8 cellular contexts compared by ENCODE assay signal in genomic region chr15:89002281-89002761, GRCh38.
DNase-seq lines count a peak whose midpoint lies in the region; ATAC-seq and TF ChIP-seq lines count a peak whose summit lies in the region.

No MANE protein-coding gene starts in this region.

- H3K4me3 Mint-ChIP-seq in effector memory CD8-positive, alpha-beta T cell = no peak overlapping the region
- H3K4me3 Mint-ChIP-seq in Calu3 (ENCODE audit: low read depth, unreplicated experiment) = no peak overlapping the region

- TF ChIP-seq CTCF in fibroblast of villous mesenchyme (IDR thresholded peaks at IDR 0.05; ENCODE audit: insufficient read depth, low read depth, low read length) (no peak), Calu3 (IDR thresholded peaks at IDR 0.05; ENCODE audit: unreplicated experiment) (no peak)

- BruUV-seq in Calu3 (replicated peaks; lab: Mats Ljungman, UMichigan) = no TSS peak

- peak; percentile 86 for ATAC-seq in GM21423 (IDR thresholded peaks at IDR 0.05; ENCODE audit: unreplicated experiment)
- ATAC-seq in effector memory CD8-positive, alpha-beta T cell (replicated peaks) = no peak

- no peaks in the 10 kb centered on the region for H3K9me3 Mint-ChIP-seq in effector memory CD8-positive, alpha-beta T cell
- H3K9me3 Mint-ChIP-seq in Calu3 (ENCODE audit: low read depth, unreplicated experiment) = no peaks in the 10 kb centered on the region

- CTCF ChIA-PET in Calu3 (lab: Charles Lee) = no interaction called here

- H3K4me1 Mint-ChIP-seq in effector memory CD8-positive, alpha-beta T cell (ENCODE audit: low read depth in 2 of 2) = peaks cover 3 to 5% of the 10 kb centered on the region in 2 donors
- H3K4me1 Mint-ChIP-seq in Calu3 (ENCODE audit: low read depth, unreplicated experiment) = no peaks in the 10 kb centered on the region

- H3K36me3 Mint-ChIP-seq in effector memory CD8-positive, alpha-beta T cell (ENCODE audit: insufficient read depth) = no peaks in the 10 kb centered on the region
- H3K36me3 Mint-ChIP-seq in Calu3 (ENCODE audit: insufficient read depth, unreplicated experiment) = no peaks in the 10 kb centered on the region

- peaks cover 39 to 51% of the 10 kb centered on the region in 2 donors for H3K27me3 Mint-ChIP-seq in effector memory CD8-positive, alpha-beta T cell
- H3K27me3 Mint-ChIP-seq in Calu3 (ENCODE audit: unreplicated experiment) = peaks cover 42% of the 10 kb centered on the region

- H3K27ac Mint-ChIP-seq in effector memory CD8-positive, alpha-beta T cell = no peak overlapping the region
- no peak overlapping the region for H3K27ac Mint-ChIP-seq in Calu3 (ENCODE audit: unreplicated experiment)

- intact Hi-C loops in Calu3 (cut with micrococcal nuclease; ENCODE audit: unreplicated experiment) = no loop called here

- DNase-seq in AG20443 (ENCODE audit: low spot score) = peak; percentile 89
- peak; percentile 72 for DNase-seq in LHCN-M2 (ENCODE audit: low read depth)
- DNase-seq in fibroblast of villous mesenchyme (ENCODE audit: low read depth) = peak; percentile 96
- DNase-seq in NCI-H2196 treated with DMSO at 0.1 percent for 48 hours (lab: John Stamatoyannopoulos, UW; ENCODE audit: unreplicated experiment) = no peak
- DNase-seq in effector memory CD8-positive, alpha-beta T cell = no peak
- no peak for DNase-seq in NCI-H446 treated with DMSO at 0.1 percent for 48 hours (lab: John Stamatoyannopoulos, UW)
- DNase-seq in Calu3 = no peak

- H3K4me3 ChIP-seq in fibroblast of villous mesenchyme (ENCODE audit: low read depth, low read length) = no peak overlapping the region

Comparison
In these comparisons a context has a peak if more than half of its experiments do, and no peak if none do; other contexts are left out.
1. DNase-seq: peak in AG20443 (single experiment), LHCN-M2 (single experiment) and fibroblast of villous mesenchyme (single experiment); none in NCI-H2196 treated with DMSO at 0.1 percent for 48 hours (single experiment), effector memory CD8-positive, alpha-beta T cell (0 of 3), NCI-H446 treated with DMSO at 0.1 percent for 48 hours (single experiment) and Calu3 (single experiment).